21 cellular contexts compared by ENCODE assay signal in the genomic region with DNA sequence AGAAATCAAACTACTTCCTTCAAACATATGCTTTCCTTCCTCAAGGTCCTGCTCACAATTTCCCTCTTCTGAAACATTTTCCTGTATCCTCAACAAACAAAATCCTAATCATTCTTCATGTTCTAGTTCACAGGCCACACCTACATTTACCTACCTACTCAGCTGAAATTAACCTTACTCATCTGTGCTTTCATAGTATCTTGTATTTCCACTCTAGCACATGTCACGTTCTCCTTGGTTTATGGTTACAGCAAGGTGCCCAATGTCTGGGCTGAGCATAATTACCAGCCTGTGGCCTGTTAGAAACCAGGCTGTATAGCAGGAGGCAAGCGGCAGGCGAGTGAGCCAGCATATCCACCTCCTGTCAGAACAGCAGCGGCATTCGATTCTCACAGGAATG.
"Had no signal": no experiment of that assay in that cellular context is flagged by ENCODE, and none has a peak within 500 bp of the region (broad histone marks: within the 10 kb centered on the region; RNA-seq: fewer than 3 reads in every experiment).

No MANE protein-coding gene starts in this region.

- H3K4me3 Mint-ChIP-seq: natural killer cell, neural crest cell, type B pancreatic cell had no signal

- H3K27me3 ChIP-seq: dorsolateral prefrontal cortex, heart left ventricle, right atrium auricular region, sigmoid colon, suprapubic skin, thyroid gland had no signal

- H3K27ac ChIP-seq: dorsolateral prefrontal cortex, heart left ventricle, right atrium auricular region, sigmoid colon, skin epidermis, suprapubic skin, thyroid gland had no signal

- H3K27ac Mint-ChIP-seq: natural killer cell, type B pancreatic cell had no signal

- H3K4me3 ChIP-seq: dorsolateral prefrontal cortex, heart left ventricle, right atrium auricular region, sigmoid colon, skin epidermis, suprapubic skin, thyroid gland had no signal

- DNase-seq: cortex of kidney; dorsolateral prefrontal cortex; effector CD8-positive, alpha-beta T cell; foreskin melanocyte; heart left ventricle; hippocampal formation; kidney glomerular epithelial cell; mammary epithelial cell; natural killer cell; sigmoid colon; stimulated activated CD4-positive, alpha-beta T cell treated with anti-CD3 and anti-CD28 coated beads, Interleukin-2, amount 100 ng/mL, for 24 hours; stimulated activated CD4-positive, alpha-beta T cell treated with anti-CD3 and anti-CD28 coated beads, Interleukin-4, amount 100 ng/mL, for 4 hours; stimulated activated naive CD4-positive, alpha-beta T cell; thyroid gland had no signal

- H3K4me1 Mint-ChIP-seq: natural killer cell, neural crest cell had no signal

- ATAC-seq: heart left ventricle, left lobe of liver, natural killer cell had no signal

- H3K27me3 Mint-ChIP-seq: type B pancreatic cell had no signal

- H3K9me3 ChIP-seq: heart left ventricle, right atrium auricular region, sigmoid colon, suprapubic skin, thyroid gland had no signal

- FAIRE-seq: urothelium cell line had no signal

- H3K4me1 ChIP-seq: right atrium auricular region, sigmoid colon, suprapubic skin, thyroid gland had no signal

- H3K9me3 Mint-ChIP-seq: natural killer cell, neural crest cell, type B pancreatic cell had no signal
